In genomic region chr15:82964890-82965289, GRCh38 we compare ENCODE assay signal across 7 cellular contexts.
"Had no signal": no experiment of that assay in that cellular context is flagged by ENCODE, and none has a peak within 500 bp of the region (broad histone marks: within the 10 kb centered on the region; RNA-seq: fewer than 3 reads in every experiment).

No MANE protein-coding gene starts in this region.

- H3K9me3 Mint-ChIP-seq: GM23338, H9, HFFc6, IgD-negative memory B cell had no signal

- H3K4me3 Mint-ChIP-seq: GM23338, H9, HFFc6, IgD-negative memory B cell had no signal

- DNase-seq: H9, HCEC 1CT, HFFc6 had no signal

- H3K4me3 ChIP-seq: GM23338 had no signal

- ATAC-seq: GM23338, HepG2 had no signal

- H3K27ac Mint-ChIP-seq: GM23338, H9, HFFc6, IgD-negative memory B cell had no signal

- H3K27me3 Mint-ChIP-seq: IgD-negative memory B cell had no signal

- H3K27ac ChIP-seq: HL-60 had no signal
